Comparison of ENCODE assay signal across 8 cellular contexts in the genomic region with DNA sequence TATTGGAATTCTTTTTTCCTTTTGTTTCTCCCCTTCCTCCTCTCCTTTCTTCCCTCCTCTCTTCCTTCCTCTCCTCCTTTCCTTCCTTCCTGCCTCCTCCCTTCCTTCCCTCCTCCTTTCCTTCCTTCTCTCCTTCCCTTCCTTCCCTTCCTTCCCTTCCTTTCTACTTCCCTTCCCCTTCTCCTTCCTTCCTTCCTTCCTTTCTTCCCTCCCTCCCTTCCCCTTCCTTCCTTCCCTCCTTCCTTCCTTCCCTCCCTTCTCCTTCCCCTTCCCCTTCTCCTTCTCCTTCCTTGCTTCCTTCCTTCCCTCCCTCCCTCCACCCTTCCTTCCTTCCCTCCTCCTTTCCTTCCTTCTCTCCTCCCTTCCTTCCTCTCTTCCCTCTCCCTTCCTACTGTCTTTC.
"Had no signal": no experiment of that assay in that cellular context is flagged by ENCODE, and none has a peak within 500 bp of the region (broad histone marks: within the 10 kb centered on the region; RNA-seq: fewer than 3 reads in every experiment).

No MANE protein-coding gene starts in this region.

- DNase-seq: GDM1, GF-D8 had no signal

- ATAC-seq: GM12878 had no signal

- FAIRE-seq: G401.6, GM12878, GM12891, GM12892, GM18507, GM19239 had no signal

- H3K4me3 ChIP-seq: GM12878 had no signal
